In the genomic region with DNA sequence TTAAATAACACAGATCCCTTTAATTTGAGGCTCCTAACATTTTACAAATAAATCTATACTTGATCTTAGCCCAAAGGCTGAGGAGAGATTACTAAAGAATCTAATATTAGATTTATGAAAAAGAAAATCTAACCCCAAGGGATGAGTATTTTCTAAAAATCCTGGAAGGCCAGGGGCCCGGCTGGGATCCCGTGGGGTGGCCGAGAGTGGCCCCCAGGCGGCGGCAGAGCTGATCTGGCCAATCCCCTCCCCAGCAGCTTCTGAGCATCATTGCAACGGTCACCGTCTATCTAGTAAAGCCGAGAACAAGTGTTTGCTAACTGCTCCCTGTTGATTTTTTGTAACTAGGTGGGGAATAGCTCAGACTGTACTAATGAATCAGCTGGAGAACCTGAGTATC, we compare ENCODE assay signal across 19 cellular contexts. TPM values are rescaled to one million over a fixed set of nuclear protein-coding genes. Genes with fewer than 3 reads are reported as not detected.
A peak's percentile ranks its signal among the peaks of the same experiment; 100 is the strongest.
DNase-seq lines count a peak whose midpoint lies in the region; ATAC-seq and TF ChIP-seq lines count a peak whose summit lies in the region.
"Had no signal": no experiment of that assay in that cellular context is flagged by ENCODE, and none has a peak within 500 bp of the region (broad histone marks: within the 10 kb centered on the region; RNA-seq: fewer than 3 reads in every experiment).

No MANE protein-coding gene starts in this region.

- H3K27me3 ChIP-seq in H7 (ENCODE audit: control insufficient read depth, insufficient read depth, low read length), result no peaks in the 10 kb centered on the region; the same call in 1 of the 2 replicates
- H3K27me3 ChIP-seq in ascending aorta, result no peaks in the 10 kb centered on the region
- H3K27me3 ChIP-seq in gastrocnemius medialis, result no peaks in the 10 kb centered on the region
- H3K27me3 ChIP-seq in MG63, result no peaks in the 10 kb centered on the region

- no peaks in the 10 kb centered on the region for H3K9me3 ChIP-seq in ascending aorta
- no peaks in the 10 kb centered on the region for H3K9me3 ChIP-seq in gastrocnemius medialis
- no peaks in the 10 kb centered on the region for H3K9me3 ChIP-seq in MG63
- H3K9me3 ChIP-seq: A549 had no signal

- no peak for ATAC-seq in Right ventricle myocardium inferior
- ATAC-seq in Right ventricle myocardium superior (ENCODE audit: poor library complexity), result no peak
- no peak for ATAC-seq in gastrocnemius medialis
- no peak for ATAC-seq in GM19397 (IDR thresholded peaks at IDR 0.05; ENCODE audit: unreplicated experiment)
- ATAC-seq: A549; CD8-positive, alpha-beta T cell; GM12878; HCT116 had no signal

- DNase-seq in Right ventricle myocardium inferior (ENCODE audit: missing footprints) (peak; percentile 45), Right ventricle myocardium superior (no peak), H7 (peak; percentile 79), ascending aorta (ENCODE audit: low spot score in 2 of 2) (no peak), gastrocnemius medialis (no peak), MG63 (no peak)
- DNase-seq in activated CD8-positive, alpha-beta memory T cell treated with anti-CD3 and anti-CD28 coated beads for 24 hours, result no peak
- DNase-seq: AML-193; Calu3; CD8-positive, alpha-beta T cell; DMS79 treated with DMSO at 0.1 percent for 48 hours; GM23248; HFFc6; IMR-90 had no signal

- in situ Hi-C loops in gastrocnemius medialis (cut with MboI; ENCODE audit: low sequenced_read_pairs in 4 of 4), result no loop called here

- intact Hi-C loops in Right ventricle myocardium inferior (cut with DNase I) (no loop called here), Right ventricle myocardium superior (cut with DNase I) (no loop called here), ascending aorta (cut with DNase I) (loop anchor here (10.0 kb wide), 1 partner anchor 449 kb away; the partner anchor contains the start of gene GAS6), gastrocnemius medialis (cut with DNase I; ENCODE audit: low total_unique reads) (loop anchor here (10.0 kb wide), 1 partner anchor 409 kb away; no protein-coding TSS in a partner anchor)

- TF ChIP-seq POLR2A in gastrocnemius medialis (IDR thresholded peaks at IDR 0.05), result no peak

- no peaks in the 10 kb centered on the region for H3K36me3 ChIP-seq in H7 (replicated peaks; ENCODE audit: control insufficient read depth, insufficient read depth, low read length)
- H3K36me3 ChIP-seq in ascending aorta, result no peaks in the 10 kb centered on the region
- H3K36me3 ChIP-seq in gastrocnemius medialis, result peaks cover 0 to 9% of the 10 kb centered on the region in 2 donors
- no peaks in the 10 kb centered on the region; the same call in 1 of the 2 replicates for H3K36me3 ChIP-seq in MG63

- H3K4me1 ChIP-seq in ascending aorta, result peaks cover 15 to 32% of the 10 kb centered on the region in 2 donors
- peaks cover 17 to 18% of the 10 kb centered on the region in 2 donors for H3K4me1 ChIP-seq in gastrocnemius medialis

- TF ChIP-seq CTCF in ascending aorta (IDR thresholded peaks at IDR 0.05) (no peak), gastrocnemius medialis (IDR thresholded peaks at IDR 0.05 in 4 of 5, conservative IDR thresholded peaks at IDR 0.05 in 1 of 5) (no peak)

- H3K27ac ChIP-seq in ascending aorta (peak overlapping the region; percentile 97), gastrocnemius medialis (peak overlapping the region; percentile 99 to 100 (median 100))
- H3K27ac ChIP-seq: 22Rv1, A549, GM23248 had no signal

- H3K4me3 ChIP-seq in H7 (ENCODE audit: insufficient read depth, low read depth, low read length), result no peak overlapping the region
- no peak overlapping the region for H3K4me3 ChIP-seq in ascending aorta
- H3K4me3 ChIP-seq in gastrocnemius medialis, result no peak overlapping the region
- no peak overlapping the region for H3K4me3 ChIP-seq in MG63
- H3K4me3 ChIP-seq: A549, GM12878, GM23248 had no signal

RNA-seq across cellular contexts. Expression of gene ADPRHL1, which starts 37.5 kb away (rescaled TPM):
- total RNA-seq in Right ventricle myocardium inferior (468 TPM), Right ventricle myocardium superior (506 TPM), ascending aorta (11.3 TPM), gastrocnemius medialis (100 to 1,000 TPM; 224 to 354 (median 295) TPM)
- 0.89 and 1.4 TPM in 2 replicates for total RNA-seq in H7 (2014; rRNA removed; shearing (Covaris generic))
- 0.96 and 2.8 TPM in 2 replicates for total RNA-seq in MG63 (2014; rRNA removed; shearing (Covaris generic); ENCODE audit: low replicate concordance)

RNA-seq across cellular contexts. Expression of gene GRTP1, which starts 51.9 kb away (rescaled TPM):
- total RNA-seq in Right ventricle myocardium inferior (1.5 TPM), Right ventricle myocardium superior (1.1 TPM), ascending aorta (15.4 TPM), gastrocnemius medialis (1 to 10 TPM; 2.6 to 8.8 (median 6.0) TPM)
- total RNA-seq in H7 (2014; rRNA removed; shearing (Covaris generic)), result 36.5 and 55.9 TPM in 2 replicates
- 0.17 TPM in 1 of 2 replicates, not detected in the other for total RNA-seq in MG63 (2014; rRNA removed; shearing (Covaris generic); ENCODE audit: low replicate concordance)
- total RNA-seq: CD8-positive, alpha-beta T cell; GM23248 had no signal

Comparison
In these comparisons a context has a peak if more than half of its experiments do, and no peak if none do; other contexts are left out.
1. DNase-seq: peak in Right ventricle myocardium inferior (single experiment) and H7 (single experiment); none in Right ventricle myocardium superior (single experiment), ascending aorta (0 of 2), gastrocnemius medialis (0 of 2), activated CD8-positive, alpha-beta memory T cell treated with anti-CD3 and anti-CD28 coated beads for 24 hours (single experiment) and MG63 (single experiment).
2. RNA of gene ADPRHL1, which starts 37.5 kb away (total RNA-seq): 506 TPM in Right ventricle myocardium superior (single experiment), 468 TPM in Right ventricle myocardium inferior (single experiment) and 224 to 354 TPM in gastrocnemius medialis; 11.3 TPM in ascending aorta (single experiment), 0.96 to 2.8 TPM in MG63 and 0.89 to 1.4 TPM in H7; every median in the first group is over 10 times any median in the second.
3. intact Hi-C loops: an anchor here in ascending aorta (10.0 kb wide) and gastrocnemius medialis (10.0 kb wide); none called in Right ventricle myocardium inferior and Right ventricle myocardium superior.